Comparison of ENCODE assay signal across 1 cellular context in genomic region chr17:40515491-40516041, GRCh38.
TF ChIP-seq lines count a peak whose summit lies in the region.

No MANE protein-coding gene starts in this region.

TF ChIP-seq in H1, 55 proteins besides CTCF, POLR2A, EP300 and RAD21:
- TF ChIP-seq CHD7 (IDR thresholded peaks at IDR 0.05; ENCODE audit: insufficient replicate concordance, low read length) (no peak), TBP (IDR thresholded peaks at IDR 0.05; ENCODE audit: low read depth, low read length) (no peak), SIRT6 (IDR thresholded peaks at IDR 0.05; ENCODE audit: low read length) (no peak), CBX5 (IDR thresholded peaks at IDR 0.05; ENCODE audit: low read depth, low read length) (no peak), CREB1 (IDR thresholded peaks at IDR 0.05) (no peak), ATF3 (IDR thresholded peaks at IDR 0.05; ENCODE audit: insufficient read depth, low read depth, low read length) (no peak), PHF8 (conservative IDR thresholded peaks at IDR 0.05; ENCODE audit: low read depth, low read length) (no peak), FOSL1 (IDR thresholded peaks at IDR 0.05; ENCODE audit: insufficient read depth, low read depth, low read length) (no peak), RBBP5 (IDR thresholded peaks at IDR 0.05; ENCODE audit: borderline replicate concordance, low read depth, low read length) (no peak), RXRA (IDR thresholded peaks at IDR 0.05; ENCODE audit: insufficient read depth, low read depth, low read length) (no peak), SUZ12 (IDR thresholded peaks at IDR 0.05; ENCODE audit: low read length) (no peak), SIN3A (conservative IDR thresholded peaks at IDR 0.05 in 1 of 2, IDR thresholded peaks at IDR 0.05 in 1 of 2; ENCODE audit: low read depth in 1 of 2, low read length in 2 of 2) (no peak), KDM4A (IDR thresholded peaks at IDR 0.05; ENCODE audit: low read depth, low read length, severe bottlenecking) (no peak), BCL11A (IDR thresholded peaks at IDR 0.05; ENCODE audit: low read depth in 2 of 2, low read length in 2 of 2) (no peak)
- TF ChIP-seq, protein P1, sequence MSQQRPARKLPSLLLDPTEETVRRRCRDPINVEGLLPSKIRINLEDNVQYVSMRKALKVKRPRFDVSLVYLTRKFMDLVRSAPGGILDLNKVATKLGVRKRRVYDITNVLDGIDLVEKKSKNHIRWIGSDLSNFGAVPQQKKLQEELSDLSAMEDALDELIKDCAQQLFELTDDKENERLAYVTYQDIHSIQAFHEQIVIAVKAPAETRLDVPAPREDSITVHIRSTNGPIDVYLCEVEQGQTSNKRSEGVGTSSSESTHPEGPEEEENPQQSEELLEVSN (IDR thresholded peaks at IDR 0.05) = 0 out of 2 replicates have a peak, but pooled peaks have one; percentile 19
- TF ChIP-seq, protein P2, sequence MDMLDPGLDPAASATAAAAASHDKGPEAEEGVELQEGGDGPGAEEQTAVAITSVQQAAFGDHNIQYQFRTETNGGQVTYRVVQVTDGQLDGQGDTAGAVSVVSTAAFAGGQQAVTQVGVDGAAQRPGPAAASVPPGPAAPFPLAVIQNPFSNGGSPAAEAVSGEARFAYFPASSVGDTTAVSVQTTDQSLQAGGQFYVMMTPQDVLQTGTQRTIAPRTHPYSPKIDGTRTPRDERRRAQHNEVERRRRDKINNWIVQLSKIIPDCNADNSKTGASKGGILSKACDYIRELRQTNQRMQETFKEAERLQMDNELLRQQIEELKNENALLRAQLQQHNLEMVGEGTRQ (IDR thresholded peaks at IDR 0.05; ENCODE audit: low read length) = no peak
- TF ChIP-seq, protein P3, sequence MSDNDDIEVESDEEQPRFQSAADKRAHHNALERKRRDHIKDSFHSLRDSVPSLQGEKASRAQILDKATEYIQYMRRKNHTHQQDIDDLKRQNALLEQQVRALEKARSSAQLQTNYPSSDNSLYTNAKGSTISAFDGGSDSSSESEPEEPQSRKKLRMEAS (IDR thresholded peaks at IDR 0.05) = 0 out of 2 replicates have a peak, but pooled peaks have one; percentile 27
